Comparison of ENCODE assay signal across 8 cellular contexts in genomic region chr17:38748329-38749221, GRCh38. TPM values are rescaled to one million over a fixed set of nuclear protein-coding genes. Genes with fewer than 3 reads are reported as not detected.
DNase-seq lines count a peak whose midpoint lies in the region; ATAC-seq and TF ChIP-seq lines count a peak whose summit lies in the region.

Gene PCGF2, minus strand, starts transcription at chr17:38748336. Its CDS starts 7,934 bp downstream, at chr17:38740402.

- H3K36me3 ChIP-seq in ovary: no peaks in the 10 kb centered on the region

- no peak for TF ChIP-seq EP300 in ovary (IDR thresholded peaks at IDR 0.05)

- H3K9me3 ChIP-seq in ovary: no peaks in the 10 kb centered on the region

- intact Hi-C loops in left ventricle myocardium superior (cut with micrococcal nuclease): no loop called here
- intact Hi-C loops in ovary (cut with DNase I): no loop called here

- H3K4me3 ChIP-seq in ovary: peak within 1 kb of the TSS; percentile 68

- peak; percentile 19 for TF ChIP-seq POLR2A in GM19099 (IDR thresholded peaks at IDR 0.05; ENCODE audit: extremely low read depth, insufficient read length, low read depth)
- peak; percentile 70 for TF ChIP-seq POLR2A in ovary (IDR thresholded peaks at IDR 0.05)

- WGBS in ovary, 3 donors: 0% methylated on average over 59 to 66 of the region's 66 CpGs

- DNase-seq in AG08395 (ENCODE audit: low spot score) (peak; percentile 82), NCI-H446 treated with DMSO at 0.1 percent for 48 hours (lab: John Stamatoyannopoulos, UW) (peak; percentile 80), amygdala (lab: John Stamatoyannopoulos, UW) (peak in 45 of 56 donors; percentile 27 to 88 (median 61)), left ventricle myocardium superior (peak; percentile 94), ovary (peak; percentile 92 to 96 (median 95))

- no peak for TF ChIP-seq CTCF in ovary (IDR thresholded peaks at IDR 0.05)

- ATAC-seq in left ventricle myocardium superior (peak; percentile 42), GM21717 (IDR thresholded peaks at IDR 0.05; ENCODE audit: unreplicated experiment) (no peak), GM19328 (IDR thresholded peaks at IDR 0.05; ENCODE audit: unreplicated experiment) (no peak)

- H3K27ac ChIP-seq in ovary: peak within 1 kb of the TSS; percentile 42 to 81

- H3K27me3 ChIP-seq in ovary: no peaks in the 10 kb centered on the region

- H3K4me1 ChIP-seq in ovary (ENCODE audit: insufficient read depth): peaks cover 11% of the 10 kb centered on the region

RNA-seq across cellular contexts. Expression of gene PCGF2, which starts in this region (rescaled TPM):
- total RNA-seq in left ventricle myocardium superior (23.8 TPM), ovary (10 to 100 TPM in 6 of 7 donors, 1 to 10 TPM in 1; 7.4 to 92.7 (median 63.4) TPM)
- polyA plus RNA-seq in ovary: 10 to 100 TPM; 21.5 to 27.2 TPM
